ENCODE assay signal across 30 cellular contexts in the genomic region with DNA sequence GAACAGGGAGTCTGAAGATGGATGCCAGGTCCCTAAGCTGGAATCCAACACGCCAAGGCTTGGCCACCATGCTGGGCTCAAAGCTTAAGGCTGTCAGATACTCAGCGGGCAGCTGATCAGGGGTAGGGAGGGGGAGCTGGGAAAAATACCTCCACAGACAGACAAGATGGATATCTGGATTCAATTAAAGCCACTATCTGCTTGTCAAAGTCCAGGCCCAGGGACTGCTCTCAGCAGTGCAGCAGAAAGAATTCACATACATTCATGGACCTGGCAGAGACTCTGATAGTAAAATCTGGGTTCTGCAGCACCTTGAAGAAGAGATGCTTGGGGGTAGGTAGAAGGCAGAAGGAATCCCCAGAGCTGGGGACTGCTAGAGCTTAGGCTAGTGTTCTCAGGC. TPM values are rescaled to one million over a fixed set of nuclear protein-coding genes. Genes with fewer than 3 reads are reported as not detected.
"Had no signal": no experiment of that assay in that cellular context is flagged by ENCODE, and none has a peak within 500 bp of the region (broad histone marks: within the 10 kb centered on the region; RNA-seq: fewer than 3 reads in every experiment).

No MANE protein-coding gene starts in this region.

- H3K27me3 ChIP-seq: colonic mucosa, esophagus squamous epithelium, gastrocnemius medialis, heart right ventricle, left lung had no signal

- H3K27me3 Mint-ChIP-seq: dendritic cell treated with granulocyte-macrophage colony-stimulating factor and Interleukin-4, amounts not matched to agents 40 ng/mL and 50 ng/mL, for 4 days; effector memory CD8-positive, alpha-beta T cell had no signal

- H3K9me3 ChIP-seq: colonic mucosa, esophagus squamous epithelium, gastrocnemius medialis, heart right ventricle, left lung, lower lobe of right lung, mucosa of descending colon had no signal

- H3K27ac ChIP-seq: colonic mucosa, epithelial cell of prostate, esophagus squamous epithelium, gastrocnemius medialis, heart right ventricle, left lung, lower lobe of right lung had no signal

- H3K4me3 ChIP-seq: colonic mucosa, esophagus squamous epithelium, gastrocnemius medialis, heart right ventricle, left lung, lower lobe of right lung, mucosa of descending colon had no signal

- H3K27ac Mint-ChIP-seq: dendritic cell treated with granulocyte-macrophage colony-stimulating factor and Interleukin-4, amounts not matched to agents 40 ng/mL and 50 ng/mL, for 4 days; endodermal cell; mesothelial cell of epicardium had no signal

- DNase-seq: colonic mucosa; cortex of kidney; effector CD8-positive, alpha-beta T cell; effector memory CD8-positive, alpha-beta T cell; endodermal cell; erythroblast; esophagus squamous epithelium; foreskin fibroblast; foreskin melanocyte; gastrocnemius medialis; glutamatergic neuron; head of caudate nucleus; heart right ventricle; hippocampal formation; left cardiac atrium; left lung; left ventricle myocardium superior; lower lobe of right lung; mesenchymal stem cell; mucosa of descending colon had no signal

- ATAC-seq: effector memory CD8-positive, alpha-beta T cell; esophagus mucosa; gastrocnemius medialis; heart right ventricle; left cardiac atrium; left lung; left ventricle myocardium superior; lower lobe of right lung; mucosa of descending colon had no signal

- H3K9me3 Mint-ChIP-seq: dendritic cell treated with granulocyte-macrophage colony-stimulating factor and Interleukin-4, amounts not matched to agents 40 ng/mL and 50 ng/mL, for 4 days; effector memory CD8-positive, alpha-beta T cell; endodermal cell; mesothelial cell of epicardium had no signal

- H3K4me3 Mint-ChIP-seq: dendritic cell treated with granulocyte-macrophage colony-stimulating factor and Interleukin-4, amounts not matched to agents 40 ng/mL and 50 ng/mL, for 4 days; effector memory CD8-positive, alpha-beta T cell; endodermal cell; mesothelial cell of epicardium had no signal

RNA-seq across cellular contexts. Expression of a gene that starts 13.7 kb away (rescaled TPM):
- total RNA-seq: colonic mucosa, dermis microvascular lymphatic vessel endothelial cell, esophagus mucosa, esophagus squamous epithelium, gastrocnemius medialis, heart right ventricle, left cardiac atrium, left lung, left ventricle myocardium superior, lower lobe of right lung, mesenteric fat pad, mucosa of descending colon, myocyte had no signal
- polyA plus RNA-seq: heart right ventricle, keratinocyte had no signal

RNA-seq across cellular contexts. Expression of a gene that starts 25.6 kb away (rescaled TPM):
- total RNA-seq: dermis microvascular lymphatic vessel endothelial cell, esophagus mucosa, glomerular endothelial cell, lung microvascular endothelial cell had no signal
